Comparison of ENCODE assay signal across 22 cellular contexts in the genomic region with DNA sequence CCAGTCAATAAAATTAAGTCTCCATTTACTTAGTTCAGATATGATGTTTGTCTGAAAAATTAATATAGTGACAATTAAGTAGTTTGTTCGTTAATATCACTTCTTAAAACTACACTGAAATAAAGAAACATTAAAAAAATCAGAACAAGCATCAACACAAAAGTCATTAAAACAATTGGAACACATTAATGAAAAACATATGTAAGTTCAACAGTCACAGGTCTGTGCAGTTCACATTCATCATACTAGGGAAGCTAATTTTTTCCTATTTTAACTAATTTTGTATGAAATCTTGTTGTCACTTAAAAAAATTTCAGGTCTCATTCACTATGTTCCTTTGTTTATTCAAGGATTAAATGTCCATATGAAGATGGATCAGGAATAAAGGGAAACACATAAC. TPM values are rescaled to one million over a fixed set of nuclear protein-coding genes. Genes with fewer than 3 reads are reported as not detected.
DNase-seq lines count a peak whose midpoint lies in the region; ATAC-seq, FAIRE-seq and TF ChIP-seq lines count a peak whose summit lies in the region.
"Had no signal": no experiment of that assay in that cellular context is flagged by ENCODE, and none has a peak within 500 bp of the region (broad histone marks: within the 10 kb centered on the region; RNA-seq: fewer than 3 reads in every experiment).

No MANE protein-coding gene starts in this region.

- no peak for ATAC-seq in pancreas
- ATAC-seq: A549, GM12878, GM23338, HCT116 had no signal

- DNase-seq in pancreas (no peak), amygdala (lab: John Stamatoyannopoulos, UW) (no peak), NCI-H524 treated with DMSO at 0.1 percent for 48 hours (lab: John Stamatoyannopoulos, UW) (no peak), KG1 (lab: John Stamatoyannopoulos, UW) (no peak)
- DNase-seq: 8988T; ACHN; AML-193; BE2C; Caco-2; CD4-positive, alpha-beta T cell; DMS153; DND-41; GDM1; H9 had no signal

- H3K27me3 ChIP-seq in pancreas = no peaks in the 10 kb centered on the region
- H3K27me3 ChIP-seq: BE2C; BLaER1 treated with 17β-estradiol and CSF1 and Interleukin-3, amounts not matched to agents 10 nM and 100 nM had no signal

- H3K4me3 ChIP-seq in pancreas = no peak overlapping the region
- H3K4me3 ChIP-seq: A549; BLaER1 treated with 17β-estradiol and CSF1 and Interleukin-3, amounts not matched to agents 10 nM and 100 nM; GM12878 had no signal

- H3K36me3 ChIP-seq in pancreas = no peaks in the 10 kb centered on the region

- FAIRE-seq in G401.6 (lab: Jason Lieb, UNC) (peak; percentile 48), TTC549 (lab: Jason Lieb, UNC) (peak; percentile 9), endometrium (lab: Jason Lieb, UNC) (peak; percentile 85), pancreas (lab: Jason Lieb, UNC) (peak; percentile 61)
- FAIRE-seq: A549, GM12878 had no signal

- H3K27ac ChIP-seq in pancreas = no peak overlapping the region
- H3K27ac ChIP-seq: A549; BLaER1 treated with 17β-estradiol and CSF1 and Interleukin-3, amounts not matched to agents 10 nM and 100 nM had no signal

- TF ChIP-seq CTCF in pancreas (IDR thresholded peaks at IDR 0.05) = no peak

- intact Hi-C loops in pancreas (cut with DNase I) = no loop called here

- H3K9me3 ChIP-seq in pancreas = no peaks in the 10 kb centered on the region
- H3K9me3 ChIP-seq: A549; BE2C; BLaER1 treated with 17β-estradiol and CSF1 and Interleukin-3, amounts not matched to agents 10 nM and 100 nM; Caco-2 had no signal

- H3K4me1 ChIP-seq in pancreas = no peaks in the 10 kb centered on the region
- H3K4me1 ChIP-seq: A549; BLaER1 treated with 17β-estradiol and CSF1 and Interleukin-3, amounts not matched to agents 10 nM and 100 nM; Caco-2 had no signal

- WGBS in pancreas, 2 donors = 91 to 96% methylated on average over 1 of the region's 1 CpG

RNA-seq across cellular contexts. Expression of a gene that starts 22.5 kb away (rescaled TPM):
- 1 to 10 TPM; 2.6 to 5.5 (median 4.0) TPM for total RNA-seq in pancreas
- 1 to 10 TPM; 5.7 to 6.9 TPM for polyA plus RNA-seq in pancreas
